1 cellular context compared by ENCODE assay signal in the genomic region with DNA sequence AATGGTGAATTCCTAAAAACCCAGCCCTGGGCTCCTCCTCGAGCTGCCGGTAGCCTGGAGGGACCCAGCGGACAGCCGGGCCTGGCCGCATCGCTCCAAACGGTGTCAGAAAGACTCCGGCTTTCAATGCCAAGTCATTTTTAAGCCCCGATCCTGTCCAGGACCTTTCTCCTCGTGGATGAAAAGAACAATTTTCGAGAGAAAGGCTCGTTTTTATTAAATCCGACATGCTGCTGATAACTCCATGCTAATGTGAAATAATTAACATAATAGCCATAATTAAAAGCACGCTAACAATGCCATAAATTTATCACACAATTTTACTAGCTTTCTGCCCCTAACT.
TF ChIP-seq lines count a peak whose summit lies in the region.

No MANE protein-coding gene starts in this region.

TF ChIP-seq in GM12878, 131 proteins besides CTCF, POLR2A, EP300 and RAD21:
- TF ChIP-seq EZH2 (IDR thresholded peaks at IDR 0.05; ENCODE audit: borderline replicate concordance, control insufficient read depth, low read depth, low read length) (0 out of 2 replicates have a peak, but pooled peaks have one; percentile 41), HDGF (IDR thresholded peaks at IDR 0.05) (no peak)
